ENCODE assay signal across 8 cellular contexts in the genomic region with DNA sequence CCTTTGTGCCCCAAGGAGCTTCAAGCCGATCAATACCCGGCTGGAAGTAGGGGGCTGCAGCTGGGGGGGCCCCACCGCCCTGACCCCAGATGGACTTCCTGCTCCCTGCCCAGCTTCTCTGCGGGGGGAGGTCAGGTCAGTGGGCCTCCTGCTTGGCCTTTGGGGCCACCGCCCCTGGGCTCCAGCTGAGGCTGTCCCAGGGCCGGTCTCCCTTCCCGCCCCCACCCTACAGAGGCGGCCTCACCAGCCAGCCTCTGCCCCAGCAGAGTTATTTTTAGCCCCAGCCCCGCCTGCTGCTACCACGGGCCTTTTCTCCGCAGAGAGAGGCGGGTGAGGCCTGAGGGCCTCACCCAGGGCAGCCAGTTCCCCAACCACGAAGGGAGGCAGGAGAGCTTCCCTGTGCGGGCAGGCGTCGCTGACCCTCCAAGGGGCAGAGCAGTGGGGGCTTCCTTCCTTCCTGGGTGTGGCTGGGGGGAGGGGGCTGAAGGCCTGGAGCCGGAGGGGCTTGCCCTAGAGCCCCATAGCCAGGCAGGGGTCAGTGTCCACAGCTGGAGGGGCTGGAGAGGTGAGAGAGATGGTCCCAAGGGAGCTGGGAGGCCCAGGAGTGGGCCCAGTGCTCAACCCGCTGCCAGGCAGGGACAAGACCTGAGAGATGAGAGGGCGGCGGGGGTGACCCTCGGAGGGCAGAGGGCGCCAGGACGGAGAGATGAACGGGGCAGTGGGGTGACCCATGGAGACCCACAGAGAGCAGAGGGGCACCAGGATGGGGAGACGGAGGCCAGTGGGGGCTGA. TPM values are rescaled to one million over a fixed set of nuclear protein-coding genes. Genes with fewer than 3 reads are reported as not detected.
DNase-seq lines count a peak whose midpoint lies in the region; ATAC-seq and TF ChIP-seq lines count a peak whose summit lies in the region.

No MANE protein-coding gene starts in this region.

- no peak overlapping the region for H3K4me3 Mint-ChIP-seq in activated CD8-positive, alpha-beta T cell treated with anti-CD3 and anti-CD28 coated beads, Interleukin-2, amount 10 ng/mL, durations not matched to agents 7 days and 5 days

- WGBS in heart right ventricle, 2 donors, result 27 to 40% methylated on average over 25 of the region's 25 CpGs

- intact Hi-C loops in heart right ventricle (cut with DNase I), result loop anchor here in 1 of 10 donors (2.0 kb wide), 1 partner anchor 25 kb away; the partner anchor contains the start of gene PWWP2B
- intact Hi-C loops in gastrocnemius medialis (cut with DNase I; ENCODE audit: low total_unique reads), result loop anchor here (2.0 kb wide), 1 partner anchor 25 kb away; the partner anchor contains the start of gene PWWP2B

- H3K9me3 ChIP-seq in BLaER1, result no peaks in the 10 kb centered on the region
- H3K9me3 ChIP-seq in heart right ventricle, result no peaks in the 10 kb centered on the region
- no peaks in the 10 kb centered on the region for H3K9me3 ChIP-seq in gastrocnemius medialis

- TF ChIP-seq CTCF in heart right ventricle (IDR thresholded peaks at IDR 0.05), result no peak
- TF ChIP-seq CTCF in gastrocnemius medialis (IDR thresholded peaks at IDR 0.05 in 4 of 5, conservative IDR thresholded peaks at IDR 0.05 in 1 of 5), result no peak

- DNase-seq in LoVo (ENCODE audit: low spot score) (peak; percentile 32), heart right ventricle (peak; percentile 77 to 79), gastrocnemius medialis (peak; percentile 77 to 82), GM19238 (ENCODE audit: insufficient read length, low spot score) (no peak), middle frontal gyrus (ENCODE audit: extremely low spot score, low spot score) (no peak)
- DNase-seq in activated CD8-positive, alpha-beta T cell treated with anti-CD3 and anti-CD28 coated beads, Interleukin-2, amount 10 ng/mL, durations not matched to agents 7 days and 5 days, result peak; percentile 66

- no peaks in the 10 kb centered on the region for H3K9me3 Mint-ChIP-seq in activated CD8-positive, alpha-beta T cell treated with anti-CD3 and anti-CD28 coated beads, Interleukin-2, amount 10 ng/mL, durations not matched to agents 7 days and 5 days (ENCODE audit: insufficient read depth)

- POLR2A ChIA-PET in activated CD8-positive, alpha-beta T cell treated with anti-CD3 and anti-CD28 coated beads, Interleukin-2, amount 10 ng/mL, durations not matched to agents 7 days and 5 days (lab: Charles Lee), result interaction anchor here (0.9 to 2.0 kb wide), 2 partner anchors 25 kb away, joined by 3 to 8 read pairs; partner anchors contain the start of gene PWWP2B

- no peaks in the 10 kb centered on the region for H3K36me3 ChIP-seq in BLaER1
- peaks cover 0 to 4% (median 0%) of the 10 kb centered on the region in 9 donors for H3K36me3 ChIP-seq in heart right ventricle
- no peaks in the 10 kb centered on the region for H3K36me3 ChIP-seq in gastrocnemius medialis

- H4K20me1 ChIP-seq in BLaER1, result peaks cover 4% of the 10 kb centered on the region; the same call in 1 of the 2 replicates

- peak overlapping the region; percentile 99 for H3K4me2 ChIP-seq in BLaER1

- H3K27me3 ChIP-seq in BLaER1 (no peaks in the 10 kb centered on the region), heart right ventricle (no peaks in the 10 kb centered on the region), gastrocnemius medialis (no peaks in the 10 kb centered on the region)

- peaks cover 85% of the 10 kb centered on the region for H3K4me1 ChIP-seq in BLaER1
- peaks cover 23 to 67% (median 43%) of the 10 kb centered on the region in 9 donors for H3K4me1 ChIP-seq in heart right ventricle
- H3K4me1 ChIP-seq in gastrocnemius medialis, result peaks cover 55 to 63% of the 10 kb centered on the region in 2 donors

- no peaks in the 10 kb centered on the region for H3K27me3 Mint-ChIP-seq in activated CD8-positive, alpha-beta T cell treated with anti-CD3 and anti-CD28 coated beads, Interleukin-2, amount 10 ng/mL, durations not matched to agents 7 days and 5 days (ENCODE audit: low read depth)

- H3K4me1 Mint-ChIP-seq in activated CD8-positive, alpha-beta T cell treated with anti-CD3 and anti-CD28 coated beads, Interleukin-2, amount 10 ng/mL, durations not matched to agents 7 days and 5 days (ENCODE audit: low read depth), result peaks cover 45% of the 10 kb centered on the region

- H3K27ac ChIP-seq in BLaER1, result peak overlapping the region; percentile 97
- H3K27ac ChIP-seq in heart right ventricle, result peak overlapping the region; percentile 75 to 94 (median 88)
- H3K27ac ChIP-seq in gastrocnemius medialis, result peak overlapping the region; percentile 85 to 91 (median 88)

- peak; percentile 30 to 38 for TF ChIP-seq POLR2A in gastrocnemius medialis (IDR thresholded peaks at IDR 0.05)

- CTCF ChIA-PET in activated CD8-positive, alpha-beta T cell treated with anti-CD3 and anti-CD28 coated beads, Interleukin-2, amount 10 ng/mL, durations not matched to agents 7 days and 5 days (lab: Charles Lee), result interaction anchor here (1.3 to 3.2 kb wide), 3 partner anchors 22 to 26 kb away, joined by 3 to 9 read pairs (median 4); no protein-coding TSS in a partner anchor

- H3K36me3 Mint-ChIP-seq in activated CD8-positive, alpha-beta T cell treated with anti-CD3 and anti-CD28 coated beads, Interleukin-2, amount 10 ng/mL, durations not matched to agents 7 days and 5 days (ENCODE audit: low read depth), result no peaks in the 10 kb centered on the region

- H3K9ac ChIP-seq in BLaER1, result peak overlapping the region; percentile 86

- in situ Hi-C loops in gastrocnemius medialis (cut with MboI; ENCODE audit: low sequenced_read_pairs in 4 of 4), result no loop called here

- ATAC-seq in GM19395 (IDR thresholded peaks at IDR 0.05; ENCODE audit: unreplicated experiment) (peak; percentile 59), heart right ventricle (peak; percentile 87 to 94 (median 90)), gastrocnemius medialis (peak; percentile 64 to 79)
- ATAC-seq in activated CD8-positive, alpha-beta T cell treated with anti-CD3 and anti-CD28 coated beads, Interleukin-2, amount 10 ng/mL, durations not matched to agents 7 days and 5 days, result peak; percentile 72

- H3K4me3 ChIP-seq in BLaER1, result peak overlapping the region; percentile 59
- peak overlapping the region in 6 of 10 donors; percentile 13 to 28 (median 18) for H3K4me3 ChIP-seq in heart right ventricle
- H3K4me3 ChIP-seq in gastrocnemius medialis, result peak overlapping the region; percentile 32 to 37 (median 33)

- peak overlapping the region; percentile 72 for H3K27ac Mint-ChIP-seq in activated CD8-positive, alpha-beta T cell treated with anti-CD3 and anti-CD28 coated beads, Interleukin-2, amount 10 ng/mL, durations not matched to agents 7 days and 5 days

RNA-seq across cellular contexts. Expression of gene PWWP2B, which starts 24.6 kb away (rescaled TPM):
- total RNA-seq in activated CD8-positive, alpha-beta T cell treated with anti-CD3 and anti-CD28 coated beads, Interleukin-2, amount 10 ng/mL, durations not matched to agents 7 days and 5 days, result 10 to 100 TPM; 15.0 to 15.7 TPM
- 10 to 100 TPM; 11.1 to 21.3 (median 15.1) TPM for total RNA-seq in heart right ventricle
- 10 to 100 TPM; 11.9 to 15.3 TPM for polyA plus RNA-seq in heart right ventricle
- 10 to 100 TPM; 22.7 to 30.9 (median 24.4) TPM for total RNA-seq in gastrocnemius medialis

Comparison
In these comparisons a context has a peak if more than half of its experiments do, and no peak if none do; other contexts are left out.
1. DNase-seq: peak in LoVo (single experiment), activated CD8-positive, alpha-beta T cell treated with anti-CD3 and anti-CD28 coated beads, Interleukin-2, amount 10 ng/mL, durations not matched to agents 7 days and 5 days (single experiment), heart right ventricle (2 of 2) and gastrocnemius medialis (2 of 2); none in GM19238 (single experiment) and middle frontal gyrus (single experiment).
2. Peak in every context shown above with its lines, with median percentiles within 50 percentile points of each other: H3K27ac ChIP-seq, H3K4me3 ChIP-seq and ATAC-seq.